24 cellular contexts compared by ENCODE assay signal in genomic region chr1:183467687-183468086, GRCh38. TPM values are rescaled to one million over a fixed set of nuclear protein-coding genes. Genes with fewer than 3 reads are reported as not detected.
DNase-seq lines count a peak whose midpoint lies in the region; ATAC-seq, FAIRE-seq and TF ChIP-seq lines count a peak whose summit lies in the region.
"Had no signal": no experiment of that assay in that cellular context is flagged by ENCODE, and none has a peak within 500 bp of the region (broad histone marks: within the 10 kb centered on the region; RNA-seq: fewer than 3 reads in every experiment).

No MANE protein-coding gene starts in this region.

- H3K4me2 ChIP-seq in HepG2 (ENCODE audit: low read depth, low read length): no peak overlapping the region

- 0 out of 4 replicates have a peak, but pooled peaks of 1 of the 2 experiments have one; percentile 19 for TF ChIP-seq EP300 in HepG2 (IDR thresholded peaks at IDR 0.05; ENCODE audit: low read depth in 2 of 2, low read length in 2 of 2)
- TF ChIP-seq EP300 in HepG2 (CRISPR knock-in tag; IDR thresholded peaks at IDR 0.05; ENCODE audit: borderline replicate concordance): no peak

- ATAC-seq in HepG2 (no peak), GM21717 (IDR thresholded peaks at IDR 0.05; ENCODE audit: unreplicated experiment) (no peak)
- ATAC-seq: naive thymus-derived CD4-positive, alpha-beta T cell; right cardiac atrium had no signal

- no peak overlapping the region for H2AFZ ChIP-seq in HepG2 (ENCODE audit: low read length)

- TF ChIP-seq CTCF in bronchial epithelial cell (IDR thresholded peaks at IDR 0.05; ENCODE audit: insufficient read depth, low read length, severe bottlenecking): no peak
- TF ChIP-seq CTCF in HepG2 (CRISPR knock-in tag; IDR thresholded peaks at IDR 0.05): no peak

- H3K36me3 ChIP-seq in bronchial epithelial cell (ENCODE audit: control insufficient read depth, insufficient read depth, low read length) (no peaks in the 10 kb centered on the region), HepG2 (replicated peaks in 1 of 2; ENCODE audit: control insufficient read depth in 1 of 2, insufficient read depth in 2 of 2, low read length in 2 of 2) (no peaks in the 10 kb centered on the region)
- H3K36me3 ChIP-seq: uterus had no signal

- FAIRE-seq in bronchial epithelial cell (lab: Jason Lieb, UNC) (no peak), HepG2 (lab: Jason Lieb, UNC) (no peak)
- FAIRE-seq: GM19239 had no signal

- no peak for TF ChIP-seq RAD21 in HepG2 (CRISPR knock-in tag; IDR thresholded peaks at IDR 0.05)

- no peak overlapping the region for H3K27ac ChIP-seq in HepG2 (ENCODE audit: extremely low read length, insufficient read depth, low read length)
- H3K27ac ChIP-seq: uterus had no signal

- no peak for TF ChIP-seq POLR2A in HepG2 (IDR thresholded peaks at IDR 0.05; ENCODE audit: insufficient read depth in 1 of 2, low read depth in 2 of 2, low read length in 2 of 2)

- DNase-seq in COLO829 (ENCODE audit: low spot score) (peak; percentile 41), LoVo (ENCODE audit: low spot score) (peak; percentile 77), bronchial epithelial cell (ENCODE audit: low read depth) (peak; percentile 94), HepG2 (ENCODE audit: low spot score) (peak; percentile 38), hypothalamus (lab: John Stamatoyannopoulos, UW) (no peak), NCI-H1436 (lab: John Stamatoyannopoulos, UW) (no peak)
- no peak for DNase-seq in activated CD8-positive, alpha-beta memory T cell treated with anti-CD3 and anti-CD28 coated beads, Interleukin-2, amount 50 U/mL, for 4 hours
- DNase-seq: activated CD4-positive, alpha-beta T cell treated with anti-CD3 and anti-CD28 coated beads for 4 hours; C1 segment of cervical spinal cord; DMS153; H9; hippocampal formation; islet precursor cell; Karpas-422; naive thymus-derived CD4-positive, alpha-beta T cell; NCI-H1105; NCI-H2081 treated with DMSO at 0.1 percent for 48 hours; NCI-H526; right cardiac atrium; Right ventricle myocardium superior; substantia nigra; uterus had no signal

- no peak overlapping the region for H3K9ac ChIP-seq in HepG2 (ENCODE audit: insufficient read depth, low read depth, low read length)

- H3K79me2 ChIP-seq in HepG2 (ENCODE audit: insufficient read depth, low read length): peaks cover 3% of the 10 kb centered on the region

- in situ Hi-C loops in HepG2 (cut with HindIII; ENCODE audit: extremely low pct_ligation_motif_present, low pct_unique_long_range_greater_than_20kb): no loop called here

- POLR2A ChIA-PET in HepG2 (lab: Yijun Ruan, JAX): no interaction called here

- no peaks in the 10 kb centered on the region for H3K9me3 ChIP-seq in HepG2 (ENCODE audit: low read length)
- H3K9me3 ChIP-seq: uterus had no signal

- H3K4me1 ChIP-seq in HepG2 (ENCODE audit: insufficient read depth, low read length): peaks cover 23% of the 10 kb centered on the region
- H3K4me1 ChIP-seq: uterus had no signal

- 0% methylated on average over 1 of the region's 1 CpG for WGBS in HepG2 (ENCODE audit: low lambda C conversion rate)

- H3K27me3 ChIP-seq in bronchial epithelial cell (ENCODE audit: control insufficient read depth, insufficient read depth, low read length): no peaks in the 10 kb centered on the region
- no peaks in the 10 kb centered on the region; a peak in 1 of 5 replicates for H3K27me3 ChIP-seq in HepG2 (ENCODE audit: control insufficient read depth in 1 of 2, insufficient read depth in 2 of 2, low read length in 2 of 2)
- H3K27me3 ChIP-seq: uterus had no signal

- intact Hi-C loops in HepG2 (cut with micrococcal nuclease; ENCODE audit: unreplicated experiment): no loop called here

- no TSS peak for BruUV-seq in HepG2 (replicated peaks; lab: Mats Ljungman, UMichigan)

- no peaks in the 10 kb centered on the region for H4K20me1 ChIP-seq in HepG2 (ENCODE audit: insufficient read depth, low read length)

- H3K4me3 ChIP-seq in bronchial epithelial cell (ENCODE audit: low read depth, low read length) (no peak overlapping the region), HepG2 (replicated peaks in 1 of 3; ENCODE audit: insufficient read depth in 1 of 3, low read depth in 2 of 3, low read length in 3 of 3) (no peak overlapping the region)
- H3K4me3 ChIP-seq: uterus had no signal

- CTCF ChIA-PET in HepG2 (lab: Yijun Ruan, JAX; ENCODE audit: low intra/inter-chr PET ratio, low total read pairs): no interaction called here

TF ChIP-seq in HepG2, 621 proteins besides CTCF, POLR2A, EP300 and RAD21 (continues in another document):
- no peak for TF ChIP-seq ZNF569 (CRISPR knock-in tag; IDR thresholded peaks at IDR 0.05; ENCODE audit: borderline replicate concordance)
- no peak for TF ChIP-seq DZIP1 (CRISPR knock-in tag; IDR thresholded peaks at IDR 0.05)

RNA-seq across cellular contexts. Expression of gene SMG7, which starts 4.6 kb away (rescaled TPM):
- 17.9 and 18.3 TPM in 2 replicates for total RNA-seq in bronchial epithelial cell
- total RNA-seq in HepG2 (2016; rRNA removed; fragmentation: Illumina TruSeq; extraction: Trizol): 14.9 and 40.3 TPM in 2 replicates
- 6.7 and 8.4 TPM in 2 replicates for total RNA-seq in HepG2 (2016; cell fraction: cytosol; rRNA removed; fragmentation: Illumina TruSeq; extraction: Trizol; ENCODE audit: low read depth)
- total RNA-seq in HepG2 (2016; cell fraction: insoluble cytoplasmic fraction; rRNA removed; fragmentation: Illumina TruSeq; extraction: Trizol): 11.5 and 40.7 TPM in 2 replicates
- total RNA-seq in HepG2 (2016; cell fraction: membrane; rRNA removed; fragmentation: Illumina TruSeq; extraction: Trizol): 27.0 and 30.3 TPM in 2 replicates
- total RNA-seq in HepG2 (2016; cell fraction: nucleus; rRNA removed; fragmentation: Illumina TruSeq; extraction: Trizol): 30.8 and 47.3 TPM in 2 replicates
- polyA plus RNA-seq in HepG2 (2011; rRNA removed): 26.7 and 27.9 TPM in 2 replicates
- 18.9 and 24.6 TPM in 2 replicates for polyA plus RNA-seq in HepG2 (2011; cell fraction: cytosol; rRNA removed)
- polyA plus RNA-seq in HepG2 (2011; cell fraction: nucleus; rRNA removed): 23.4 and 23.5 TPM in 2 replicates
- polyA plus RNA-seq in HepG2 (2012): 21.7 and 23.7 TPM in 2 replicates
- 3.2 and 3.5 TPM in 2 replicates for polyA plus RNA-seq in HepG2 (2016; cell fraction: cytosol; fragmentation: Illumina TruSeq; extraction: Trizol; ENCODE audit: low read depth)
- polyA plus RNA-seq in HepG2 (2016; cell fraction: insoluble cytoplasmic fraction; fragmentation: Illumina TruSeq; extraction: Trizol; ENCODE audit: low read depth): 37.8 and 45.7 TPM in 2 replicates
- 18.6 and 19.6 TPM in 2 replicates for polyA plus RNA-seq in HepG2 (2016; cell fraction: membrane; fragmentation: Illumina TruSeq; extraction: Trizol; ENCODE audit: low read depth)
- 37.2 and 38.7 TPM in 2 replicates for polyA plus RNA-seq in HepG2 (2016; cell fraction: nucleus; fragmentation: Illumina TruSeq; extraction: Trizol; ENCODE audit: insufficient read depth, low read depth)
- polyA minus RNA-seq in HepG2 (2011; rRNA and poly(A)+ RNA removed; ENCODE audit: low replicate concordance): 54.5 and 105 TPM in 2 replicates
- polyA minus RNA-seq in HepG2 (2011; cell fraction: cytosol; rRNA and poly(A)+ RNA removed): 27.0 and 29.1 TPM in 2 replicates
- 59.1 and 76.2 TPM in 2 replicates for polyA minus RNA-seq in HepG2 (2011; cell fraction: nucleus; rRNA and poly(A)+ RNA removed)

RNA-seq across cellular contexts. Expression of gene NMNAT2, which starts 49.5 kb away (rescaled TPM):
- under 0.01 and 0.26 TPM in 2 replicates for total RNA-seq in bronchial epithelial cell
- not detected in 2 replicates for total RNA-seq in HepG2 (2016; rRNA removed; fragmentation: Illumina TruSeq; extraction: Trizol)
- not detected in 2 replicates for total RNA-seq in HepG2 (2016; cell fraction: cytosol; rRNA removed; fragmentation: Illumina TruSeq; extraction: Trizol; ENCODE audit: low read depth)
- not detected in 2 replicates for total RNA-seq in HepG2 (2016; cell fraction: insoluble cytoplasmic fraction; rRNA removed; fragmentation: Illumina TruSeq; extraction: Trizol)
- not detected in 2 replicates for total RNA-seq in HepG2 (2016; cell fraction: membrane; rRNA removed; fragmentation: Illumina TruSeq; extraction: Trizol)
- total RNA-seq in HepG2 (2016; cell fraction: nucleus; rRNA removed; fragmentation: Illumina TruSeq; extraction: Trizol): not detected in 2 replicates
- not detected in 2 replicates for polyA plus RNA-seq in HepG2 (2011; rRNA removed)
- not detected in 2 replicates for polyA plus RNA-seq in HepG2 (2011; cell fraction: cytosol; rRNA removed)
- not detected in 2 replicates for polyA plus RNA-seq in HepG2 (2011; cell fraction: nucleus; rRNA removed)
- polyA plus RNA-seq in HepG2 (2012): not detected in 2 replicates
- not detected in 2 replicates for polyA plus RNA-seq in HepG2 (2016; cell fraction: cytosol; fragmentation: Illumina TruSeq; extraction: Trizol; ENCODE audit: low read depth)
- polyA plus RNA-seq in HepG2 (2016; cell fraction: insoluble cytoplasmic fraction; fragmentation: Illumina TruSeq; extraction: Trizol; ENCODE audit: low read depth): not detected in 2 replicates
- polyA plus RNA-seq in HepG2 (2016; cell fraction: membrane; fragmentation: Illumina TruSeq; extraction: Trizol; ENCODE audit: low read depth): not detected in 2 replicates
- polyA plus RNA-seq in HepG2 (2016; cell fraction: nucleus; fragmentation: Illumina TruSeq; extraction: Trizol; ENCODE audit: insufficient read depth, low read depth): not detected in 2 replicates
- 0.12 TPM in 1 of 2 replicates, not detected in the other for polyA minus RNA-seq in HepG2 (2011; rRNA and poly(A)+ RNA removed; ENCODE audit: low replicate concordance)
- polyA minus RNA-seq in HepG2 (2011; cell fraction: cytosol; rRNA and poly(A)+ RNA removed): not detected in 2 replicates
- polyA minus RNA-seq in HepG2 (2011; cell fraction: nucleus; rRNA and poly(A)+ RNA removed): not detected in 2 replicates
- polyA plus RNA-seq: naive thymus-derived CD4-positive, alpha-beta T cell had no signal

Comparison
In these comparisons a context has a peak if more than half of its experiments do, and no peak if none do; other contexts are left out.
1. DNase-seq: peak in COLO829 (single experiment), LoVo (single experiment), bronchial epithelial cell (single experiment) and HepG2 (single experiment); none in hypothalamus (0 of 51), activated CD8-positive, alpha-beta memory T cell treated with anti-CD3 and anti-CD28 coated beads, Interleukin-2, amount 50 U/mL, for 4 hours (single experiment) and NCI-H1436 (single experiment).